1 cellular context compared by ENCODE assay signal in genomic region chr15:63379492-63380150, GRCh38.
TF ChIP-seq lines count a peak whose summit lies in the region.

No MANE protein-coding gene starts in this region.

TF ChIP-seq in HepG2, 621 proteins besides CTCF, POLR2A, EP300 and RAD21 (continued from another document):
- TF ChIP-seq ZNF512 (CRISPR knock-in tag; IDR thresholded peaks at IDR 0.05) = no peak
- no peak for TF ChIP-seq ZNF800 (CRISPR knock-in tag; IDR thresholded peaks at IDR 0.05)
TF ChIP-seq in HepG2: peak in this region for 0.
